In the genomic region with DNA sequence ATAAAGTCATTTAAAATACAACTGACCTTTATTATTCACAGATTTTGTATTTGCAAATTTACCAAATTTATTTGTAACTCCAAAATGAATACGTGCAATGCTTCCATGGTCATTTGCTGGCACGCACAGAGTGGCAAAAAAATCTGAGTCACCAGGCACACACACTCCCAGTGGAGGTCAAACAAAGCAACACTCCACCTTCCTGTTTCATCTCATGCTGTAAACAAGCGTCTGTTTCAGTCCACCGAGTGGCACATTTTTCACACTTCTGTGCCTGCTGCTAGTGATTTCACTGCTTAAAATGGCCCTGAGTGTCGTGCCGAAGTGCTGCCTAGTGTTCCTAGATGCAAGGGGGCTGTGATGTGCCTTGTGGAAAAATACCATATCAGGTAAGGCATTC, we compare ENCODE assay signal across 1 cellular context.
TF ChIP-seq lines count a peak whose summit lies in the region.

No MANE protein-coding gene starts in this region.

TF ChIP-seq in IMR-90, 13 proteins besides CTCF, POLR2A, EP300 and RAD21:
- no peak for TF ChIP-seq MXI1 (IDR thresholded peaks at IDR 0.05; ENCODE audit: borderline replicate concordance, low read depth, low read length)
